Comparison of ENCODE assay signal across 8 cellular contexts in genomic region chr11:100932474-100933100, GRCh38.
A peak's percentile ranks its signal among the peaks of the same experiment; 100 is the strongest.
DNase-seq lines count a peak whose midpoint lies in the region; ATAC-seq, FAIRE-seq and TF ChIP-seq lines count a peak whose summit lies in the region.

No MANE protein-coding gene starts in this region.

- H3K27ac ChIP-seq in MM.1S (ENCODE audit: low read length) (no peak overlapping the region), HepG2 (ENCODE audit: extremely low read length, insufficient read depth, low read length) (no peak overlapping the region)

- H3K4me2 ChIP-seq in MM.1S (ENCODE audit: low read depth, low read length), result no peak overlapping the region
- H3K4me2 ChIP-seq in HepG2 (ENCODE audit: low read depth, low read length), result no peak overlapping the region

- H3K9ac ChIP-seq in MM.1S (ENCODE audit: low read length) (no peak overlapping the region), HepG2 (ENCODE audit: insufficient read depth, low read depth, low read length) (no peak overlapping the region)

- TF ChIP-seq RAD21 in HepG2 (CRISPR knock-in tag; IDR thresholded peaks at IDR 0.05), result no peak

- in situ Hi-C loops in HepG2 (cut with HindIII; ENCODE audit: extremely low pct_ligation_motif_present, low pct_unique_long_range_greater_than_20kb), result loop anchor here (5.0 kb wide), 1 partner anchor 355 kb away; no protein-coding TSS in a partner anchor

- H3K4me3 ChIP-seq in MM.1S (ENCODE audit: low read length) (no peak overlapping the region), HepG2 (replicated peaks in 1 of 3; ENCODE audit: insufficient read depth in 1 of 3, low read depth in 2 of 3, low read length in 3 of 3) (no peak overlapping the region)

- H2AFZ ChIP-seq in MM.1S (ENCODE audit: low read length), result no peak overlapping the region
- no peak overlapping the region for H2AFZ ChIP-seq in HepG2 (ENCODE audit: low read length)

- H3K9me3 ChIP-seq in MM.1S (replicated peaks; ENCODE audit: insufficient read depth, low read length) (no peaks in the 10 kb centered on the region), HepG2 (ENCODE audit: low read length) (no peaks in the 10 kb centered on the region)

- TF ChIP-seq CTCF in MM.1S (IDR thresholded peaks at IDR 0.05; ENCODE audit: low read length) (peak; percentile 55), HepG2 (CRISPR knock-in tag; IDR thresholded peaks at IDR 0.05) (peak; percentile 35; the same call in 1 of the 2 replicates)

- H3K79me2 ChIP-seq in MM.1S (ENCODE audit: low read length) (no peaks in the 10 kb centered on the region), HepG2 (ENCODE audit: insufficient read depth, low read length) (no peaks in the 10 kb centered on the region)

- CTCF ChIA-PET in HepG2 (lab: Yijun Ruan, JAX; ENCODE audit: low intra/inter-chr PET ratio, low total read pairs), result interaction anchor here (1.0 to 1.8 kb wide), 2 partner anchors 251 to 356 kb away, joined by 3 to 4 read pairs; no protein-coding TSS in a partner anchor

- intact Hi-C loops in HepG2 (cut with micrococcal nuclease; ENCODE audit: unreplicated experiment), result loop anchor here (1.0 kb wide), 2 partner anchors 77 to 356 kb away; no protein-coding TSS in a partner anchor
- intact Hi-C loops in posterior vena cava (cut with DNase I), result loop anchor here in 1 of 2 donors (5.0 to 10.0 kb wide), 2 partner anchors 250 to 358 kb away; no protein-coding TSS in a partner anchor

- TF ChIP-seq EP300 in HepG2 (IDR thresholded peaks at IDR 0.05; ENCODE audit: low read depth in 2 of 2, low read length in 2 of 2), result no peak
- TF ChIP-seq EP300 in HepG2 (CRISPR knock-in tag; IDR thresholded peaks at IDR 0.05; ENCODE audit: borderline replicate concordance), result no peak

- no peaks in the 10 kb centered on the region for H3K36me3 ChIP-seq in MM.1S (replicated peaks; ENCODE audit: insufficient read depth, low read length)
- no peaks in the 10 kb centered on the region for H3K36me3 ChIP-seq in HepG2 (replicated peaks in 1 of 2; ENCODE audit: control insufficient read depth in 1 of 2, insufficient read depth in 2 of 2, low read length in 2 of 2)

- WGBS in HepG2 (ENCODE audit: low lambda C conversion rate), result 21% methylated on average over 3 of the region's 3 CpGs

- H3K27me3 ChIP-seq in MM.1S (replicated peaks; ENCODE audit: insufficient read depth, low read length) (no peaks in the 10 kb centered on the region), HepG2 (ENCODE audit: control insufficient read depth in 1 of 2, insufficient read depth in 2 of 2, low read length in 2 of 2) (no peaks in the 10 kb centered on the region; a peak in 1 of 5 replicates)

- ATAC-seq in GM18909 (IDR thresholded peaks at IDR 0.05; ENCODE audit: poor library complexity, unreplicated experiment) (peak; percentile 71), HepG2 (peak; percentile 48; the same call in 1 of the 3 replicates), HG03521 (IDR thresholded peaks at IDR 0.05; ENCODE audit: unreplicated experiment) (no peak)

- H4K20me1 ChIP-seq in MM.1S (ENCODE audit: insufficient read depth, low read length), result no peaks in the 10 kb centered on the region
- H4K20me1 ChIP-seq in HepG2 (ENCODE audit: insufficient read depth, low read length), result no peaks in the 10 kb centered on the region

- peak; percentile 43 for DNase-seq in AG20443 (ENCODE audit: low spot score)
- DNase-seq in MM.1S, result peak; percentile 51
- DNase-seq in amniotic epithelial cell (ENCODE audit: low read depth), result peak; percentile 41
- DNase-seq in HepG2 (ENCODE audit: low spot score), result peak; percentile 9
- no peak for DNase-seq in GM19238 (ENCODE audit: insufficient read length, low spot score)
- DNase-seq in posterior vena cava (ENCODE audit: low spot score), result no peak

- FAIRE-seq in HepG2 (lab: Jason Lieb, UNC), result peak; percentile 46

- POLR2A ChIA-PET in HepG2 (lab: Yijun Ruan, JAX), result no interaction called here

- H3K9me2 ChIP-seq in MM.1S (replicated peaks; ENCODE audit: insufficient read depth, low read length), result no peaks in the 10 kb centered on the region

- no peaks in the 10 kb centered on the region for H3F3A ChIP-seq in MM.1S (ENCODE audit: insufficient read depth, low read length)

- no TSS peak for BruUV-seq in HepG2 (replicated peaks; lab: Mats Ljungman, UMichigan)

- H3K4me1 ChIP-seq in MM.1S (ENCODE audit: low read length) (peaks cover 11% of the 10 kb centered on the region), HepG2 (ENCODE audit: insufficient read depth, low read length) (no peaks in the 10 kb centered on the region)

- TF ChIP-seq POLR2A in HepG2 (IDR thresholded peaks at IDR 0.05; ENCODE audit: insufficient read depth in 1 of 2, low read depth in 2 of 2, low read length in 2 of 2), result no peak

TF ChIP-seq in HepG2, 621 proteins besides CTCF, POLR2A, EP300 and RAD21:
- TF ChIP-seq, protein P1, sequence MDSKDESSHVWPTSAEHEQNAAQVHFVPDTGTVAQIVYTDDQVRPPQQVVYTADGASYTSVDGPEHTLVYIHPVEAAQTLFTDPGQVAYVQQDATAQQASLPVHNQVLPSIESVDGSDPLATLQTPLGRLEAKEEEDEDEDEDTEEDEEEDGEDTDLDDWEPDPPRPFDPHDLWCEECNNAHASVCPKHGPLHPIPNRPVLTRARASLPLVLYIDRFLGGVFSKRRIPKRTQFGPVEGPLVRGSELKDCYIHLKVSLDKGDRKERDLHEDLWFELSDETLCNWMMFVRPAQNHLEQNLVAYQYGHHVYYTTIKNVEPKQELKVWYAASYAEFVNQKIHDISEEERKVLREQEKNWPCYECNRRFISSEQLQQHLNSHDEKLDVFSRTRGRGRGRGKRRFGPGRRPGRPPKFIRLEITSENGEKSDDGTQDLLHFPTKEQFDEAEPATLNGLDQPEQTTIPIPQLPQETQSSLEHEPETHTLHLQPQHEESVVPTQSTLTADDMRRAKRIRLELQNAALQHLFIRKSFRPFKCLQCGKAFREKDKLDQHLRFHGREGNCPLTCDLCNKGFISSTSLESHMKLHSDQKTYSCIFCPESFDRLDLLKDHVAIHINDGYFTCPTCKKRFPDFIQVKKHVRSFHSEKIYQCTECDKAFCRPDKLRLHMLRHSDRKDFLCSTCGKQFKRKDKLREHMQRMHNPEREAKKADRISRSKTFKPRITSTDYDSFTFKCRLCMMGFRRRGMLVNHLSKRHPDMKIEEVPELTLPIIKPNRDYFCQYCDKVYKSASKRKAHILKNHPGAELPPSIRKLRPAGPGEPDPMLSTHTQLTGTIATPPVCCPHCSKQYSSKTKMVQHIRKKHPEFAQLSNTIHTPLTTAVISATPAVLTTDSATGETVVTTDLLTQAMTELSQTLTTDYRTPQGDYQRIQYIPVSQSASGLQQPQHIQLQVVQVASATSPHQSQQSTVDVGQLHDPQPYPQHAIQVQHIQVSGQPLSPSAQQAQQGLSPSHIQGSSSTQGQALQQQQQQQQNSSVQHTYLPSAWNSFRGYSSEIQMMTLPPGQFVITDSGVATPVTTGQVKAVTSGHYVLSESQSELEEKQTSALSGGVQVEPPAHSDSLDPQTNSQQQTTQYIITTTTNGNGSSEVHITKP (CRISPR knock-in tag; IDR thresholded peaks at IDR 0.05; ENCODE audit: low read depth), result no peak
- TF ChIP-seq HOXD1 (CRISPR knock-in tag; IDR thresholded peaks at IDR 0.05), result no peak
- TF ChIP-seq SMC3 (IDR thresholded peaks at IDR 0.05; ENCODE audit: low read length), result peak; percentile 6; the same call in 1 of the 2 replicates
- TF ChIP-seq STAG1 (CRISPR knock-in tag; IDR thresholded peaks at IDR 0.05), result peak; percentile 63

Comparison
In these comparisons a context has a peak if more than half of its experiments do, and no peak if none do; other contexts are left out.
1. DNase-seq: peak in AG20443 (single experiment), MM.1S (single experiment), amniotic epithelial cell (single experiment) and HepG2 (single experiment); none in GM19238 (single experiment) and posterior vena cava (single experiment).